11 cellular contexts compared by ENCODE assay signal in genomic region chr5:79800979-79801827, GRCh38.
DNase-seq lines count a peak whose midpoint lies in the region; ATAC-seq and TF ChIP-seq lines count a peak whose summit lies in the region.
"Had no signal": no experiment of that assay in that cellular context is flagged by ENCODE, and none has a peak within 500 bp of the region (broad histone marks: within the 10 kb centered on the region; RNA-seq: fewer than 3 reads in every experiment).

No MANE protein-coding gene starts in this region.

- no peak overlapping the region for H3K14ac ChIP-seq in neuronal stem cell (ENCODE audit: low read length)

- no peak overlapping the region for H2BK15ac ChIP-seq in neuronal stem cell (ENCODE audit: low read length)

- H4K91ac ChIP-seq in neuronal stem cell (ENCODE audit: low read depth, low read length, poor library complexity) = no peak overlapping the region

- no peak for TF ChIP-seq POLR2A in body of pancreas (IDR thresholded peaks at IDR 0.05)

- no peak overlapping the region for H4K8ac ChIP-seq in neuronal stem cell (ENCODE audit: low read depth, low read length)

- no peak overlapping the region for H2BK12ac ChIP-seq in neuronal stem cell (ENCODE audit: low read length)

- H3K4ac ChIP-seq in neuronal stem cell (ENCODE audit: low read length) = no peak overlapping the region

- no peak overlapping the region for H3K9ac ChIP-seq in neuronal stem cell (ENCODE audit: low read depth, low read length, poor library complexity)

- no peaks in the 10 kb centered on the region for H3K9me3 ChIP-seq in neuronal stem cell (replicated peaks in 1 of 2; ENCODE audit: control insufficient read depth in 2 of 2, insufficient read depth in 1 of 2, low read depth in 1 of 2, low read length in 2 of 2)
- no peaks in the 10 kb centered on the region for H3K9me3 ChIP-seq in body of pancreas
- H3K9me3 ChIP-seq: tibial artery had no signal

- H3K27ac Mint-ChIP-seq in activated T-helper 1 cell treated with anti-CD3 and anti-CD28 coated beads, Interleukin-12 subunit alpha, Interleukin-12 subunit beta, Interleukin-2, Interleukin-4 antibody, amounts not matched to agents 30 ng/mL and 10 ng/mL and 1 ng/mL, durations not matched to agents 14 hours and 24 hours and 36 hours = peak overlapping the region; percentile 42
- H3K27ac Mint-ChIP-seq: nephron progenitor cell had no signal

- peak; percentile 36 for DNase-seq in DMS53 (lab: John Stamatoyannopoulos, UW)
- no peak for DNase-seq in DMS53 treated with DMSO at 0.1 percent for 48 hours (lab: John Stamatoyannopoulos, UW; ENCODE audit: unreplicated experiment)
- peak; percentile 33 for DNase-seq in LHCN-M2 (ENCODE audit: low read depth)
- no peak for DNase-seq in activated T-helper 1 cell treated with anti-CD3 and anti-CD28 coated beads, Interleukin-12 subunit alpha, Interleukin-12 subunit beta, Interleukin-2, Interleukin-4 antibody, amounts not matched to agents 30 ng/mL and 10 ng/mL and 1 ng/mL, durations not matched to agents 14 hours and 24 hours and 36 hours (ENCODE audit: low spot score)
- no peak for DNase-seq in neuronal stem cell (ENCODE audit: low spot score)
- no peak for DNase-seq in NCI-H1436 (lab: John Stamatoyannopoulos, UW)
- no peak for DNase-seq in body of pancreas
- DNase-seq: NCI-H2081, nephron progenitor cell, tibial artery had no signal

- H3K36me3 ChIP-seq in neuronal stem cell (replicated peaks in 1 of 2; ENCODE audit: control insufficient read depth in 2 of 2, insufficient read depth in 2 of 2, low read length in 2 of 2) = no peaks in the 10 kb centered on the region
- no peaks in the 10 kb centered on the region for H3K36me3 ChIP-seq in body of pancreas (replicated peaks in 1 of 2; ENCODE audit: insufficient read depth in 1 of 2, low read depth in 2 of 2)

- no peak overlapping the region for H2AK5ac ChIP-seq in neuronal stem cell (ENCODE audit: low read depth, low read length)

- no peaks in the 10 kb centered on the region for H3K27me3 Mint-ChIP-seq in activated T-helper 1 cell treated with anti-CD3 and anti-CD28 coated beads, Interleukin-12 subunit alpha, Interleukin-12 subunit beta, Interleukin-2, Interleukin-4 antibody, amounts not matched to agents 30 ng/mL and 10 ng/mL and 1 ng/mL, durations not matched to agents 14 hours and 24 hours and 36 hours (ENCODE audit: insufficient read depth)

- no peaks in the 10 kb centered on the region for H3K79me1 ChIP-seq in neuronal stem cell (ENCODE audit: low read depth, low read length)

- H3K27ac ChIP-seq in neuronal stem cell (replicated peaks; ENCODE audit: low read length) = no peak overlapping the region
- no peak overlapping the region for H3K27ac ChIP-seq in body of pancreas
- H3K27ac ChIP-seq: tibial artery had no signal

- no peak overlapping the region for H3K4me2 ChIP-seq in neuronal stem cell (ENCODE audit: insufficient read depth, low read length, poor library complexity, severe bottlenecking)

- peak overlapping the region; percentile 25 for H2AFZ ChIP-seq in neuronal stem cell (ENCODE audit: low read length)

- ATAC-seq in GM18519 (IDR thresholded peaks at IDR 0.05; ENCODE audit: low FRiP score, unreplicated experiment) (no peak), body of pancreas (no peak)

- H3K9me3 Mint-ChIP-seq in activated T-helper 1 cell treated with anti-CD3 and anti-CD28 coated beads, Interleukin-12 subunit alpha, Interleukin-12 subunit beta, Interleukin-2, Interleukin-4 antibody, amounts not matched to agents 30 ng/mL and 10 ng/mL and 1 ng/mL, durations not matched to agents 14 hours and 24 hours and 36 hours = no peaks in the 10 kb centered on the region
- H3K9me3 Mint-ChIP-seq: nephron progenitor cell had no signal

- H3K27me3 ChIP-seq in neuronal stem cell (ENCODE audit: control insufficient read depth in 3 of 3, insufficient read depth in 3 of 3, low read depth in 1 of 3, low read length in 3 of 3) = no peaks in the 10 kb centered on the region
- H3K27me3 ChIP-seq in body of pancreas = no peaks in the 10 kb centered on the region
- H3K27me3 ChIP-seq: tibial artery had no signal

- H3K4me3 ChIP-seq in neuronal stem cell (ENCODE audit: low read length in 2 of 2) = no peak overlapping the region
- no peak overlapping the region for H3K4me3 ChIP-seq in body of pancreas
- H3K4me3 ChIP-seq: tibial artery had no signal

- TF ChIP-seq CTCF in body of pancreas (IDR thresholded peaks at IDR 0.05) = no peak

- H2BK120ac ChIP-seq in neuronal stem cell (ENCODE audit: low read depth, low read length) = no peak overlapping the region

- H3K4me1 Mint-ChIP-seq in activated T-helper 1 cell treated with anti-CD3 and anti-CD28 coated beads, Interleukin-12 subunit alpha, Interleukin-12 subunit beta, Interleukin-2, Interleukin-4 antibody, amounts not matched to agents 30 ng/mL and 10 ng/mL and 1 ng/mL, durations not matched to agents 14 hours and 24 hours and 36 hours (ENCODE audit: low read depth) = peaks cover 19% of the 10 kb centered on the region

- no peak overlapping the region for H3K23ac ChIP-seq in neuronal stem cell (ENCODE audit: low read depth, low read length, poor library complexity)

- H3K36me3 Mint-ChIP-seq in activated T-helper 1 cell treated with anti-CD3 and anti-CD28 coated beads, Interleukin-12 subunit alpha, Interleukin-12 subunit beta, Interleukin-2, Interleukin-4 antibody, amounts not matched to agents 30 ng/mL and 10 ng/mL and 1 ng/mL, durations not matched to agents 14 hours and 24 hours and 36 hours (ENCODE audit: low read depth) = peaks cover 9% of the 10 kb centered on the region

- H3K4me1 ChIP-seq in neuronal stem cell (ENCODE audit: control insufficient read depth in 2 of 2, insufficient read depth in 1 of 2, low read depth in 1 of 2, low read length in 2 of 2) (no peaks in the 10 kb centered on the region), body of pancreas (no peaks in the 10 kb centered on the region)
- H3K4me1 ChIP-seq: tibial artery had no signal

- no peak overlapping the region for H3K4me3 Mint-ChIP-seq in activated T-helper 1 cell treated with anti-CD3 and anti-CD28 coated beads, Interleukin-12 subunit alpha, Interleukin-12 subunit beta, Interleukin-2, Interleukin-4 antibody, amounts not matched to agents 30 ng/mL and 10 ng/mL and 1 ng/mL, durations not matched to agents 14 hours and 24 hours and 36 hours
- H3K4me3 Mint-ChIP-seq: nephron progenitor cell had no signal

- H3K18ac ChIP-seq in neuronal stem cell (ENCODE audit: low read length) = no peak overlapping the region

- intact Hi-C loops in activated T-helper 1 cell treated with anti-CD3 and anti-CD28 coated beads, Interleukin-12 subunit alpha, Interleukin-12 subunit beta, Interleukin-2, Interleukin-4 antibody, amounts not matched to agents 30 ng/mL and 10 ng/mL and 1 ng/mL, durations not matched to agents 14 hours and 24 hours and 36 hours (cut with micrococcal nuclease) = loop anchor here (5.0 kb wide), 1 partner anchor 46 kb away; no protein-coding TSS in a partner anchor
- intact Hi-C loops in body of pancreas (cut with DNase I) = no loop called here

- H2BK5ac ChIP-seq in neuronal stem cell (ENCODE audit: low read length) = no peak overlapping the region

- no CpG with 5 or more reads among the region's 8 CpGs for WGBS in neuronal stem cell (ENCODE audit: extremely low coverage in 2 of 2, insufficient read length in 2 of 2, insufficient replicate concordance in 1 of 2), 2 donors
- 92 to 97% methylated on average over 8 of the region's 8 CpGs for WGBS in body of pancreas, 2 donors

Comparison
In these comparisons a context has a peak if more than half of its experiments do, and no peak if none do; other contexts are left out.
1. DNase-seq: peak in DMS53 (single experiment) and LHCN-M2 (single experiment); none in DMS53 treated with DMSO at 0.1 percent for 48 hours (single experiment), activated T-helper 1 cell treated with anti-CD3 and anti-CD28 coated beads, Interleukin-12 subunit alpha, Interleukin-12 subunit beta, Interleukin-2, Interleukin-4 antibody, amounts not matched to agents 30 ng/mL and 10 ng/mL and 1 ng/mL, durations not matched to agents 14 hours and 24 hours and 36 hours (single experiment), neuronal stem cell (single experiment), NCI-H1436 (single experiment) and body of pancreas (0 of 4).